32 cellular contexts compared by ENCODE assay signal in genomic region chr4:81093720-81094401, GRCh38.
"Had no signal": no experiment of that assay in that cellular context is flagged by ENCODE, and none has a peak within 500 bp of the region (broad histone marks: within the 10 kb centered on the region; RNA-seq: fewer than 3 reads in every experiment).

No MANE protein-coding gene starts in this region.

- H3K27me3 ChIP-seq: adrenal gland, body of pancreas, brain microvascular endothelial cell, breast epithelium had no signal

- H3K4me1 ChIP-seq: adrenal gland, body of pancreas, breast epithelium had no signal

- H3K4me3 ChIP-seq: adrenal gland, body of pancreas, breast epithelium had no signal

- DNase-seq: activated B cell treated with CpG ODN at 0.5 μM for 24 hours; activated CD4-positive, alpha-beta memory T cell treated with anti-CD3 and anti-CD28 coated beads for 36 hours; activated CD4-positive, alpha-beta T cell treated with anti-CD3 and anti-CD28 coated beads for 4 hours; activated CD4-positive, alpha-beta T cell treated with anti-CD3 and anti-CD28 coated beads, Interleukin-2, amount 10 ng/mL, durations not matched to agents 24 days and 14 days; activated CD4-positive, alpha-beta T cell treated with anti-CD3 and anti-CD28 coated beads, Interleukin-2, amount 50 U/mL, for 1 hour; activated CD4-positive, alpha-beta T cell treated with anti-CD3 and anti-CD28 coated beads, Interleukin-2, amount 50 U/mL, for 4 hours; activated CD4-positive, CD25-positive, alpha-beta regulatory T cell treated with anti-CD3 and anti-CD28 coated beads, Interleukin-2, amount 50 U/mL, for 72 hours; activated CD8-positive, alpha-beta memory T cell treated with anti-CD3 and anti-CD28 coated beads, Interleukin-2, amount 50 U/mL, for 4 hours; activated CD8-positive, alpha-beta T cell treated with anti-CD3 and anti-CD28 coated beads for 36 hours; activated effector memory CD4-positive, alpha-beta T cell treated with anti-CD3 and anti-CD28 coated beads, Interleukin-2, amount 50 U/mL, for 16 hours; activated gamma-delta T cell treated with Interleukin-2 at 50 U/mL for 16 hours; activated naive CD4-positive, alpha-beta T cell; activated naive CD4-positive, alpha-beta T cell treated with anti-CD3 and anti-CD28 coated beads for 36 hours; activated naive CD4-positive, alpha-beta T cell treated with anti-CD3 and anti-CD28 coated beads, Interleukin-2, amount 50 U/mL, for 16 hours; activated naive CD8-positive, alpha-beta T cell treated with anti-CD3 and anti-CD28 coated beads for 36 hours; activated T-cell treated with anti-CD3 and anti-CD28 coated beads for 4 hours; activated T-cell treated with anti-CD3 and anti-CD28 coated beads, Interleukin-2, amount 50 U/mL, for 1 hour; activated T-cell treated with anti-CD3 and anti-CD28 coated beads, Interleukin-2, amount 50 U/mL, for 4 hours; activated T-cell treated with anti-CD3 and anti-CD28 coated beads, Interleukin-2, amount 50 U/mL, for 72 hours; adrenal gland; amniotic stem cell; aorta; body of pancreas; brain microvascular endothelial cell; central memory CD4-positive, alpha-beta T cell; T-helper 1 cell; T-helper 2 cell; T-helper 9 cell had no signal

- FAIRE-seq: astrocyte, TTC549 had no signal

- H3K27ac ChIP-seq: adrenal gland, body of pancreas, brain microvascular endothelial cell, breast epithelium, VCaP had no signal

- H3K36me3 ChIP-seq: adrenal gland, brain microvascular endothelial cell, breast epithelium had no signal

- H3K9me3 ChIP-seq: adrenal gland, body of pancreas, breast epithelium had no signal
